ENCODE assay signal across 16 cellular contexts in the genomic region with DNA sequence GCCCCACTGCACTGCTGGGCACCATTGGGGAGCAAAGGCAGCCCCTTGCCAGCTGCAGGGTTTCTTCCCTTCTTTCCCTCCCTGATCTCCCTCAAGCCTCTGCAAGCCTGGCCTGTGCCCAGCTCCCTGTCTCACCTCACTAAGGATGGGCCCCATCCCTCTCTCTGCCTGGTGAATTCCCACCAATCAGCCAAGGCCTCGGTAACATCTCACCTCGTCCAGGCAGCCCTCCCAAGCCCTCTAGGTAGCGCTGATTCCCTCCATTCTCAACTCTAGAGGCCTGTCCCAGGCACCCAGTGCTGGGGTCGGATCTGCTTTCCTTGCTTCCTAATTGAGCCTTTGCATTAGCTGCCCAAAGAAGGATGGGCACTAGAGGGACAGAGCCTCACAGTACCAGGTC.
"Had no signal": no experiment of that assay in that cellular context is flagged by ENCODE, and none has a peak within 500 bp of the region (broad histone marks: within the 10 kb centered on the region; RNA-seq: fewer than 3 reads in every experiment).

No MANE protein-coding gene starts in this region.

- ATAC-seq: left ventricle myocardium superior; lower lobe of right lung; natural killer cell; stimulated activated effector memory CD8-positive, alpha-beta T cell treated with anti-CD3 and anti-CD28 coated beads, Interleukin-12 subunit alpha, Interleukin-12 subunit beta, amount 100 ng/mL, for 72 hours had no signal

- H3K36me3 Mint-ChIP-seq: natural killer cell; neural progenitor cell; stimulated activated effector memory CD8-positive, alpha-beta T cell treated with anti-CD3 and anti-CD28 coated beads, Interleukin-12 subunit alpha, Interleukin-12 subunit beta, amount 100 ng/mL, for 72 hours had no signal

- H3K9me3 Mint-ChIP-seq: natural killer cell; neural progenitor cell; stimulated activated effector memory CD8-positive, alpha-beta T cell treated with anti-CD3 and anti-CD28 coated beads, Interleukin-12 subunit alpha, Interleukin-12 subunit beta, amount 100 ng/mL, for 72 hours had no signal

- H3K27ac Mint-ChIP-seq: natural killer cell; stimulated activated effector memory CD8-positive, alpha-beta T cell treated with anti-CD3 and anti-CD28 coated beads, Interleukin-12 subunit alpha, Interleukin-12 subunit beta, amount 100 ng/mL, for 72 hours had no signal

- H3K4me1 Mint-ChIP-seq: natural killer cell; stimulated activated effector memory CD8-positive, alpha-beta T cell treated with anti-CD3 and anti-CD28 coated beads, Interleukin-12 subunit alpha, Interleukin-12 subunit beta, amount 100 ng/mL, for 72 hours had no signal

- DNase-seq: colonic mucosa; dermis blood vessel endothelial cell; effector CD4-positive, alpha-beta T cell; left ventricle myocardium superior; lower lobe of right lung; natural killer cell; sigmoid colon; stimulated activated CD4-positive, alpha-beta T cell treated with anti-CD3 and anti-CD28 coated beads, Interleukin-2, amount 100 ng/mL, for 24 hours; stimulated activated CD4-positive, alpha-beta T cell treated with anti-CD3 and anti-CD28 coated beads, Interleukin-4, amount 100 ng/mL, for 24 hours; stimulated activated naive CD4-positive, alpha-beta T cell treated with Interleukin-2 at 50 U/mL for 16 hours; trophoblast cell had no signal

- H3K4me3 Mint-ChIP-seq: natural killer cell; neural progenitor cell; stimulated activated effector memory CD8-positive, alpha-beta T cell treated with anti-CD3 and anti-CD28 coated beads, Interleukin-12 subunit alpha, Interleukin-12 subunit beta, amount 100 ng/mL, for 72 hours had no signal

- H3K27ac ChIP-seq: colonic mucosa, lower lobe of right lung, neural progenitor cell, prostate gland, right atrium auricular region, sigmoid colon, vagina had no signal
